Comparison of ENCODE assay signal across 10 cellular contexts in genomic region chr12:48080285-48080684, GRCh38.
"Had no signal": no experiment of that assay in that cellular context is flagged by ENCODE, and none has a peak within 500 bp of the region (broad histone marks: within the 10 kb centered on the region; RNA-seq: fewer than 3 reads in every experiment).

No MANE protein-coding gene starts in this region.

- H3K4me1 Mint-ChIP-seq: GM23338, H9 had no signal

- H3K4me3 ChIP-seq: GM23338 had no signal

- H3K4me3 Mint-ChIP-seq: GM23338, H9, HFFc6, IgD-negative memory B cell had no signal

- ATAC-seq: GM23338 had no signal

- H3K4me2 ChIP-seq: GM23338, KMS-11 had no signal

- H2AFZ ChIP-seq: GM23338 had no signal

- H3K27ac Mint-ChIP-seq: GM23338, HFFc6, IgD-negative memory B cell had no signal

- H3K9ac ChIP-seq: KMS-11 had no signal

- H3K27ac ChIP-seq: KMS-11 had no signal

- DNase-seq: H9, HCEC 1CT, HFFc6, KBM-7 had no signal

- FAIRE-seq: H1, H54, HTR-8/SVneo had no signal

- H3K27me3 Mint-ChIP-seq: IgD-negative memory B cell had no signal

- H3K9me3 Mint-ChIP-seq: GM23338, H9, HFFc6, IgD-negative memory B cell had no signal
